In the genomic region with DNA sequence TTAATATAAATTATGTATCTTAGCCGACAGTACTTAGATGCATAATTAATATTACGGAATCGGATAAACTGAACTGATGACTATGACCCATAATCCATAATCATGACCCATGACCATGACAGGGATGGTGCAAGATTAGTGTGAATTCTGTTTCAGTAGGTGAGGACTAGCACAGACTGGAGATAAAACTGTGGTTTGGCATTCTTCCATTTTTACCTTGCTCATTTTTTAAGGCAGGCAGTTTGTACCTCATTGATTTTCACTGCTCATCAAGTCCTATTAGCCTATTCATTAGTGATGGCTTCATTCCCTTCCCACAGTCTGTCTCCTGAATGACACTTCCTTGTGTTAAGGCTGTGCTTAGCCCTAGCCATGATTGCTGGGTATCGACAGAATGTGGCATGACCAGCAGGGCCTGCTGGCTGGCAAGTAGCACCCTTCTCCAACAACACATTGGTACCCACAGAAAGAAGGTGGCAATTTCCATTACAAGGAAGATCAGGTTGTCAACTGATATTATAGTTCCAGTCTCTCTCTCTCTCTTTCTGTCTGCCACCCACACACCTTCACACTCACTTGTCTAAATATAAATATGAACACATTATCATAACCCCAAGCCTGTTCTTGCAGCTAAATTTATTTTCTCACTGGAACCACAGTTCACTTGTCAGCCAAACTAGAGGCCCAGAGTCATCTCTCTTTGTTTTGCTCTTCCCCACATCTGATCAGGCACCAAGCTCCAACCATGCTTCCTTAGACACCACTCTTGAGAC, we compare ENCODE assay signal across 11 cellular contexts.
DNase-seq lines count a peak whose midpoint lies in the region; ATAC-seq and TF ChIP-seq lines count a peak whose summit lies in the region.
"Had no signal": no experiment of that assay in that cellular context is flagged by ENCODE, and none has a peak within 500 bp of the region (broad histone marks: within the 10 kb centered on the region; RNA-seq: fewer than 3 reads in every experiment).

No MANE protein-coding gene starts in this region.

- TF ChIP-seq CTCF in psoas muscle (IDR thresholded peaks at IDR 0.05) (no peak), esophagus squamous epithelium (IDR thresholded peaks at IDR 0.05) (no peak)

- ATAC-seq in GM18867 (IDR thresholded peaks at IDR 0.05; ENCODE audit: unreplicated experiment) (peak; percentile 59), GM21619 (IDR thresholded peaks at IDR 0.05; ENCODE audit: unreplicated experiment) (peak; percentile 45), psoas muscle (peak; percentile 91 to 96 (median 93)), GM18909 (IDR thresholded peaks at IDR 0.05; ENCODE audit: poor library complexity, unreplicated experiment) (no peak)

- 75 to 83% (median 79%) methylated on average over 4 of the region's 4 CpGs for WGBS in psoas muscle, 3 donors
- 70 to 75% methylated on average over 3 to 4 of the region's 4 CpGs for WGBS in esophagus squamous epithelium, 2 donors

- H3K27ac ChIP-seq in psoas muscle (peak overlapping the region; percentile 88), esophagus squamous epithelium (no peak overlapping the region)
- H3K27ac ChIP-seq: colonic mucosa had no signal

- TF ChIP-seq POLR2A in esophagus squamous epithelium (IDR thresholded peaks at IDR 0.05), result no peak

- H3K4me1 ChIP-seq in psoas muscle, result peaks cover 33% of the 10 kb centered on the region
- H3K4me1 ChIP-seq in esophagus squamous epithelium, result peaks cover 0 to 6% (median 0%) of the 10 kb centered on the region in 3 donors
- H3K4me1 ChIP-seq: colonic mucosa had no signal

- intact Hi-C loops in psoas muscle (cut with DNase I), result loop anchor here (5.0 to 10.0 kb wide), 3 partner anchors 35 to 407 kb away; a partner anchor contains a TSS
- intact Hi-C loops in esophagus squamous epithelium (cut with DNase I), result no loop called here

- DNase-seq in RPMI8226, result peak; percentile 19
- DNase-seq in psoas muscle, result no peak
- no peak for DNase-seq in HT-29 (ENCODE audit: low spot score)
- no peak for DNase-seq in esophagus squamous epithelium (lab: John Stamatoyannopoulos, UW)
- DNase-seq: activated CD4-positive, alpha-beta T cell treated with anti-CD3 and anti-CD28 coated beads, Interleukin-2, amount 10 ng/mL, durations not matched to agents 7 days and 5 days; activated naive CD4-positive, alpha-beta T cell; colonic mucosa had no signal

- H3K9me3 ChIP-seq in psoas muscle (no peaks in the 10 kb centered on the region), esophagus squamous epithelium (no peaks in the 10 kb centered on the region)
- H3K9me3 ChIP-seq: colonic mucosa had no signal

- H3K27me3 ChIP-seq in psoas muscle (ENCODE audit: insufficient read depth in 3 of 3, low read length in 2 of 3) (no peaks in the 10 kb centered on the region), esophagus squamous epithelium (no peaks in the 10 kb centered on the region)
- H3K27me3 ChIP-seq: colonic mucosa had no signal

- H3K36me3 ChIP-seq in psoas muscle (ENCODE audit: insufficient read depth in 1 of 2, low read depth in 1 of 2) (no peaks in the 10 kb centered on the region), esophagus squamous epithelium (no peaks in the 10 kb centered on the region)
- H3K36me3 ChIP-seq: colonic mucosa had no signal

- H3K4me3 ChIP-seq in psoas muscle (no peak overlapping the region), esophagus squamous epithelium (no peak overlapping the region)
- H3K4me3 ChIP-seq: colonic mucosa, lung had no signal
